ENCODE assay signal across 28 cellular contexts in the genomic region with DNA sequence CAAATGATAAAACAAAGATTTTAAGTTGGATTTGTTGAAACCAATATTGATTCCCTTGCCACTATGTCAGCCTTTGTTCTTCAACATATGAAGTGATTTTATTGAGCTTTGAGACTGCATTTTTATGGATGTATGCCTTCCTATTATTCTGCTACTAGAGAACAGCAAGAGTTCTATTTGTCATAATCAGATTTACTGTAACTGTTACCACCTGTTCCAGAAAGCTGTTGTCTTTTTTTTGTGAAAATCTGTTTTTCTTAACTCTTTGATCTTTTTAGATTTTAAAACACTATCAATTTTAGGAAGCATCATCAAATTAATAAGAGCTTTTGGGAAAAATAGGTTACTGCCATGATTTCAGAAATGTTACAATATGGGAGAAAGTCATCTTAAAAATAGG.
"Had no signal": no experiment of that assay in that cellular context is flagged by ENCODE, and none has a peak within 500 bp of the region (broad histone marks: within the 10 kb centered on the region; RNA-seq: fewer than 3 reads in every experiment).

No MANE protein-coding gene starts in this region.

- FAIRE-seq: colon, endometrium, endothelial cell of umbilical vein had no signal

- H3K79me2 ChIP-seq: hepatocyte had no signal

- H3K4me1 ChIP-seq: colonic mucosa, esophagus muscularis mucosa, esophagus squamous epithelium, foreskin keratinocyte, gastrocnemius medialis, gastroesophageal sphincter, heart left ventricle, heart right ventricle had no signal

- H2AFZ ChIP-seq: hepatocyte had no signal

- ATAC-seq: effector memory CD8-positive, alpha-beta T cell; esophagus mucosa; foreskin keratinocyte; gastrocnemius medialis; gastroesophageal sphincter; heart left ventricle; heart right ventricle had no signal

- H3K4me3 ChIP-seq: colonic mucosa, coronary artery, dorsolateral prefrontal cortex, esophagus muscularis mucosa, esophagus squamous epithelium, gastrocnemius medialis, gastroesophageal sphincter, heart left ventricle, heart right ventricle, hepatocyte had no signal

- H3K36me3 ChIP-seq: colonic mucosa, esophagus muscularis mucosa, esophagus squamous epithelium, gastrocnemius medialis, gastroesophageal sphincter, heart left ventricle, heart right ventricle had no signal

- H3K9me3 ChIP-seq: colonic mucosa, esophagus muscularis mucosa, esophagus squamous epithelium, gastrocnemius medialis, gastroesophageal sphincter had no signal

- H3K27me3 ChIP-seq: colonic mucosa, dorsolateral prefrontal cortex, esophagus muscularis mucosa, esophagus squamous epithelium, gastrocnemius medialis, gastroesophageal sphincter, heart left ventricle, heart right ventricle, hepatocyte had no signal

- DNase-seq: colonic mucosa; cortex of kidney; dermis blood vessel endothelial cell; dorsolateral prefrontal cortex; effector CD4-positive, alpha-beta T cell; effector CD8-positive, alpha-beta T cell; effector memory CD4-positive, alpha-beta T cell; effector memory CD8-positive, alpha-beta T cell; endodermal cell; erythroblast; esophagus squamous epithelium; foreskin fibroblast; foreskin keratinocyte; foreskin melanocyte; gastrocnemius medialis; glutamatergic neuron; head of caudate nucleus; heart left ventricle; heart right ventricle had no signal

- H3K27ac ChIP-seq: colonic mucosa, coronary artery, dorsolateral prefrontal cortex, epithelial cell of prostate, esophagus muscularis mucosa, esophagus squamous epithelium, foreskin keratinocyte, gastrocnemius medialis, gastroesophageal sphincter, heart left ventricle, heart right ventricle, hepatocyte had no signal

- H3K4me2 ChIP-seq: hepatocyte had no signal
